Comparison of ENCODE assay signal across 1 cellular context in genomic region chr10:110455440-110455839, GRCh38.
TF ChIP-seq lines count a peak whose summit lies in the region.

No MANE protein-coding gene starts in this region.

TF ChIP-seq in HEK293, 187 proteins besides CTCF, POLR2A, EP300 and RAD21 (continued from another document):
- TF ChIP-seq ZNF280D (tag by site-specific recombination; IDR thresholded peaks at IDR 0.05): no peak
- no peak for TF ChIP-seq ZNF366 (tag by site-specific recombination; conservative IDR thresholded peaks at IDR 0.05)
- no peak for TF ChIP-seq ZNF416 (tag by site-specific recombination; IDR thresholded peaks at IDR 0.05)
- TF ChIP-seq ZNF777 (tag by site-specific recombination; IDR thresholded peaks at IDR 0.05; ENCODE audit: borderline replicate concordance): no peak
- no peak for TF ChIP-seq ZBTB44 (tag by site-specific recombination; IDR thresholded peaks at IDR 0.05)
- TF ChIP-seq ZBTB21 (tag by site-specific recombination; IDR thresholded peaks at IDR 0.05): no peak
- TF ChIP-seq ZIC2 (tag by site-specific recombination; IDR thresholded peaks at IDR 0.05): peak; percentile 66
TF ChIP-seq in HEK293: peak in this region for 3.
